Comparison of ENCODE assay signal across 10 cellular contexts in genomic region chr2:68287580-68288441, GRCh38. TPM values are rescaled to one million over a fixed set of nuclear protein-coding genes. Genes with fewer than 3 reads are reported as not detected.
A peak's percentile ranks its signal among the peaks of the same experiment; 100 is the strongest.
DNase-seq lines count a peak whose midpoint lies in the region; ATAC-seq and TF ChIP-seq lines count a peak whose summit lies in the region.
"Had no signal": no experiment of that assay in that cellular context is flagged by ENCODE, and none has a peak within 500 bp of the region (broad histone marks: within the 10 kb centered on the region; RNA-seq: fewer than 3 reads in every experiment).

No MANE protein-coding gene starts in this region.

- H3K27ac ChIP-seq in left ventricle myocardium inferior (replicated peaks) (peak overlapping the region; percentile 58), rectal smooth muscle tissue (ENCODE audit: low read depth, low read length) (peak overlapping the region; percentile 1)

- peaks cover 29% of the 10 kb centered on the region for H3K4me1 ChIP-seq in adipocyte (ENCODE audit: control insufficient read depth, insufficient read depth, low read length)
- H3K4me1 ChIP-seq in left ventricle myocardium inferior, result peaks cover 51% of the 10 kb centered on the region
- H3K4me1 ChIP-seq in rectal smooth muscle tissue (ENCODE audit: control insufficient read depth, insufficient read depth, low read length), result peaks cover 3% of the 10 kb centered on the region

- H3K27me3 ChIP-seq in adipocyte (replicated peaks; ENCODE audit: control insufficient read depth, insufficient read depth, low read length) (no peaks in the 10 kb centered on the region), left ventricle myocardium inferior (ENCODE audit: low read depth) (no peaks in the 10 kb centered on the region), rectal smooth muscle tissue (ENCODE audit: control insufficient read depth, insufficient read depth, low read length) (no peaks in the 10 kb centered on the region)
- H3K27me3 ChIP-seq: ascending aorta had no signal

- H3K4me3 ChIP-seq in adipocyte (ENCODE audit: low read length) (peak overlapping the region; percentile 43), left ventricle myocardium inferior (peak overlapping the region; percentile 14), rectal smooth muscle tissue (ENCODE audit: low read length) (no peak overlapping the region)

- no peak for TF ChIP-seq CTCF in left ventricle myocardium inferior (IDR thresholded peaks at IDR 0.05; ENCODE audit: borderline replicate concordance)

- H3K9me3 ChIP-seq in adipocyte (ENCODE audit: control insufficient read depth, low read length), result no peaks in the 10 kb centered on the region
- H3K9me3 ChIP-seq in left ventricle myocardium inferior (replicated peaks), result no peaks in the 10 kb centered on the region
- H3K9me3 ChIP-seq: ascending aorta had no signal

- H3K9ac ChIP-seq in adipocyte (ENCODE audit: low read length) (peak overlapping the region; percentile 27), rectal smooth muscle tissue (ENCODE audit: low read length) (no peak overlapping the region)

- no peaks in the 10 kb centered on the region for H3K36me3 ChIP-seq in adipocyte (ENCODE audit: control insufficient read depth, insufficient read depth, low read length, severe bottlenecking)
- no peaks in the 10 kb centered on the region for H3K36me3 ChIP-seq in left ventricle myocardium inferior
- no peaks in the 10 kb centered on the region for H3K36me3 ChIP-seq in rectal smooth muscle tissue (ENCODE audit: control insufficient read depth, insufficient read depth, low read length)
- H3K36me3 ChIP-seq: ascending aorta had no signal

- DNase-seq in GM04504 (ENCODE audit: low read depth) (peak; percentile 35), adipocyte (ENCODE audit: low read depth) (peak; percentile 53), left ventricle myocardium inferior (peak; percentile 25), NAMALWA (ENCODE audit: low spot score) (no peak), NCI-H82 treated with DMSO at 0.1 percent for 48 hours (lab: John Stamatoyannopoulos, UW; ENCODE audit: unreplicated experiment) (no peak)

- no peak for ATAC-seq in GM21515 (IDR thresholded peaks at IDR 0.05; ENCODE audit: unreplicated experiment)
- no peak for ATAC-seq in SK-N-SH treated with all-trans-retinoic acid at 6 μM for 48 hours

- intact Hi-C loops in left ventricle myocardium inferior (cut with micrococcal nuclease), result loop anchor here (10.0 kb wide), 2 partner anchors 93 to 163 kb away; no protein-coding TSS in a partner anchor

TF ChIP-seq in SK-N-SH treated with all-trans-retinoic acid at 6 μM for 48 hours, 23 proteins besides CTCF, POLR2A, EP300 and RAD21:
- no peak for TF ChIP-seq BACH2 (CRISPR knock-in tag; IDR thresholded peaks at IDR 0.05; ENCODE audit: borderline replicate concordance)
- no peak for TF ChIP-seq PPARA (CRISPR knock-in tag; IDR thresholded peaks at IDR 0.05; ENCODE audit: borderline replicate concordance)
- TF ChIP-seq GLIS3 (CRISPR knock-in tag; IDR thresholded peaks at IDR 0.05), result no peak
- no peak for TF ChIP-seq ZNF70 (CRISPR knock-in tag; IDR thresholded peaks at IDR 0.05)
- TF ChIP-seq ZFP30 (CRISPR knock-in tag; IDR thresholded peaks at IDR 0.05), result no peak
- no peak for TF ChIP-seq ZNF565 (CRISPR knock-in tag; conservative IDR thresholded peaks at IDR 0.05; ENCODE audit: low read depth)
- TF ChIP-seq POU6F1 (CRISPR knock-in tag; IDR thresholded peaks at IDR 0.05; ENCODE audit: borderline replicate concordance, low read depth), result no peak
- no peak for TF ChIP-seq TCF4 (CRISPR knock-in tag; IDR thresholded peaks at IDR 0.05; ENCODE audit: borderline replicate concordance)
- no peak for TF ChIP-seq ZFP3 (CRISPR knock-in tag; IDR thresholded peaks at IDR 0.05)
- no peak for TF ChIP-seq CSRNP3 (CRISPR knock-in tag; IDR thresholded peaks at IDR 0.05)
- no peak for TF ChIP-seq SNAI2 (CRISPR knock-in tag; IDR thresholded peaks at IDR 0.05)
- no peak for TF ChIP-seq OSR1 (CRISPR knock-in tag; IDR thresholded peaks at IDR 0.05)
- TF ChIP-seq TOX (CRISPR knock-in tag; IDR thresholded peaks at IDR 0.05; ENCODE audit: borderline replicate concordance), result no peak
- TF ChIP-seq CREB5 (CRISPR knock-in tag; IDR thresholded peaks at IDR 0.05; ENCODE audit: low read depth), result no peak
- no peak for TF ChIP-seq ZC3H10 (CRISPR knock-in tag; IDR thresholded peaks at IDR 0.05)
- TF ChIP-seq ESRRG (CRISPR knock-in tag; IDR thresholded peaks at IDR 0.05), result no peak
- no peak for TF ChIP-seq RARB (CRISPR knock-in tag; IDR thresholded peaks at IDR 0.05)
- TF ChIP-seq, protein P1, sequence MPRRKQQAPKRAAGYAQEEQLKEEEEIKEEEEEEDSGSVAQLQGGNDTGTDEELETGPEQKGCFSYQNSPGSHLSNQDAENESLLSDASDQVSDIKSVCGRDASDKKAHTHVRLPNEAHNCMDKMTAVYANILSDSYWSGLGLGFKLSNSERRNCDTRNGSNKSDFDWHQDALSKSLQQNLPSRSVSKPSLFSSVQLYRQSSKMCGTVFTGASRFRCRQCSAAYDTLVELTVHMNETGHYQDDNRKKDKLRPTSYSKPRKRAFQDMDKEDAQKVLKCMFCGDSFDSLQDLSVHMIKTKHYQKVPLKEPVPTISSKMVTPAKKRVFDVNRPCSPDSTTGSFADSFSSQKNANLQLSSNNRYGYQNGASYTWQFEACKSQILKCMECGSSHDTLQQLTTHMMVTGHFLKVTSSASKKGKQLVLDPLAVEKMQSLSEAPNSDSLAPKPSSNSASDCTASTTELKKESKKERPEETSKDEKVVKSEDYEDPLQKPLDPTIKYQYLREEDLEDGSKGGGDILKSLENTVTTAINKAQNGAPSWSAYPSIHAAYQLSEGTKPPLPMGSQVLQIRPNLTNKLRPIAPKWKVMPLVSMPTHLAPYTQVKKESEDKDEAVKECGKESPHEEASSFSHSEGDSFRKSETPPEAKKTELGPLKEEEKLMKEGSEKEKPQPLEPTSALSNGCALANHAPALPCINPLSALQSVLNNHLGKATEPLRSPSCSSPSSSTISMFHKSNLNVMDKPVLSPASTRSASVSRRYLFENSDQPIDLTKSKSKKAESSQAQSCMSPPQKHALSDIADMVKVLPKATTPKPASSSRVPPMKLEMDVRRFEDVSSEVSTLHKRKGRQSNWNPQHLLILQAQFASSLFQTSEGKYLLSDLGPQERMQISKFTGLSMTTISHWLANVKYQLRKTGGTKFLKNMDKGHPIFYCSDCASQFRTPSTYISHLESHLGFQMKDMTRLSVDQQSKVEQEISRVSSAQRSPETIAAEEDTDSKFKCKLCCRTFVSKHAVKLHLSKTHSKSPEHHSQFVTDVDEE (CRISPR knock-in tag; IDR thresholded peaks at IDR 0.05), result no peak
- no peak for TF ChIP-seq CSDC2 (CRISPR knock-in tag; IDR thresholded peaks at IDR 0.05)
- no peak for TF ChIP-seq ARNTL (CRISPR knock-in tag; IDR thresholded peaks at IDR 0.05; ENCODE audit: borderline replicate concordance, low read depth)

RNA-seq across cellular contexts. Expression of gene CNRIP1, which starts 31.9 kb away (rescaled TPM):
- 8.0 TPM for total RNA-seq in left ventricle myocardium inferior
- total RNA-seq: T-helper 1 cell treated with Interleukin-12 subunit alpha and Interleukin-12 subunit beta and Interleukin-4 antibody, amounts not matched to agents 30 ng/mL and 1 ng/mL, for 36 hours had no signal

RNA-seq across cellular contexts. Expression of gene PPP3R1, which starts 35.5 kb away (rescaled TPM):
- 34.6 TPM for total RNA-seq in left ventricle myocardium inferior

Comparison
In these comparisons a context has a peak if more than half of its experiments do, and no peak if none do; other contexts are left out.
1. DNase-seq: peak in GM04504 (single experiment), adipocyte (single experiment) and left ventricle myocardium inferior (single experiment); none in NAMALWA (single experiment) and NCI-H82 treated with DMSO at 0.1 percent for 48 hours (single experiment).